ENCODE assay signal across 1 cellular context in the genomic region with DNA sequence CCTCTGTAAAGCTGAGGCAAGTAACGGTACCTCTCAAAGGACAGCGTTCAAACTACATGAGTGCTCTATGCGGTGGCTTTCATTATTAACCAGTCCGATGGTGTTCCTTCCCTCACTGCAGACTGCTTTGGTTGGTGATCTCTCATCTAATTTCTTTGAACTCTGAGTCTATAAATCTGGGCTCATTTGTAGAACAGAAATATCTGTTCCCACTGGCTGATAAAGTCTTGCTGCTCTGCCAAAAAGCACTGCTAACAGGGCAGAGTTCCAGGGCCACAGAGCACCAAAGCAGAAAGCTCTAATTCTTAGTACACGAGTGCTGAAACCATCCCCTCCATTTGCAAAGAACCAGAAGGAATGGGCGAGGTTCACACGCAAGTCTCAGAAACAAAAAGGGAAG.
TF ChIP-seq lines count a peak whose summit lies in the region.

No MANE protein-coding gene starts in this region.

TF ChIP-seq in HepG2, 621 proteins besides CTCF, POLR2A, EP300 and RAD21 (continued from another document):
- TF ChIP-seq, protein P1, sequence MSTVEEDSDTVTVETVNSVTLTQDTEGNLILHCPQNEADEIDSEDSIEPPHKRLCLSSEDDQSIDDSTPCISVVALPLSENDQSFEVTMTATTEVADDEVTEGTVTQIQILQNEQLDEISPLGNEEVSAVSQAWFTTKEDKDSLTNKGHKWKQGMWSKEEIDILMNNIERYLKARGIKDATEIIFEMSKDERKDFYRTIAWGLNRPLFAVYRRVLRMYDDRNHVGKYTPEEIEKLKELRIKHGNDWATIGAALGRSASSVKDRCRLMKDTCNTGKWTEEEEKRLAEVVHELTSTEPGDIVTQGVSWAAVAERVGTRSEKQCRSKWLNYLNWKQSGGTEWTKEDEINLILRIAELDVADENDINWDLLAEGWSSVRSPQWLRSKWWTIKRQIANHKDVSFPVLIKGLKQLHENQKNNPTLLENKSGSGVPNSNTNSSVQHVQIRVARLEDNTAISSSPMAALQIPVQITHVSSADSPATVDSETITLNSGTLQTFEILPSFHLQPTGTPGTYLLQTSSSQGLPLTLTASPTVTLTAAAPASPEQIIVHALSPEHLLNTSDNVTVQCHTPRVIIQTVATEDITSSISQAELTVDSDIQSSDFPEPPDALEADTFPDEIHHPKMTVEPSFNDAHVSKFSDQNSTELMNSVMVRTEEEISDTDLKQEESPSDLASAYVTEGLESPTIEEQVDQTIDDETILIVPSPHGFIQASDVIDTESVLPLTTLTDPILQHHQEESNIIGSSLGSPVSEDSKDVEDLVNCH (CRISPR knock-in tag; IDR thresholded peaks at IDR 0.05) = no peak
- TF ChIP-seq SIN3B (IDR thresholded peaks at IDR 0.05; ENCODE audit: low read length) = no peak
- no peak for TF ChIP-seq TAF1 (CRISPR knock-in tag; IDR thresholded peaks at IDR 0.05)
- TF ChIP-seq ZNF616 (CRISPR knock-in tag; IDR thresholded peaks at IDR 0.05; ENCODE audit: low read depth) = no peak
- no peak for TF ChIP-seq XBP1 (CRISPR knock-in tag; IDR thresholded peaks at IDR 0.05)
